Comparison of ENCODE assay signal across 8 cellular contexts in the genomic region with DNA sequence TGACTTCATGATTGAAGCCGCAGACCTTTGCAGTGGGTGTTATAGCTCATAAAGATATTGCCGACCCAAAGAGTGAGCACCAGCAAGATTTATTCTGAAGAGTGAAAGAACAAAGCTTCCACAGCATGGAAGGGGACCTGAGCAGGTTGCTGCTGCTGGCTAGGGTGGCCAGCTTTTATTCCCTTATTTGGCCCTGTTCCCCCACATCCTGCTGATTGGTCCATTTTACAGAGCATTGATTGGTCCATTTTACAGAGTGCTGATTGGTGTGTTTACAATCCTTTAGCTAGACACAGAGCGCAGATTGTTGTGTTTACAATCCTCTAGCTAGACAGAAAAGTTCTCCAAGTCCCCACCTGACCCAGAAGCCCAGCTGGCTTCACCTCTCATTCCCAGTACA. TPM values are rescaled to one million over a fixed set of nuclear protein-coding genes. Genes with fewer than 3 reads are reported as not detected.
DNase-seq lines count a peak whose midpoint lies in the region; ATAC-seq, FAIRE-seq and TF ChIP-seq lines count a peak whose summit lies in the region.
"Not testable (repeated sequence)": the region's sequence is repeated elsewhere in the genome, so short reads cannot be mapped to it uniquely, and the experiment has no call there.

No MANE protein-coding gene starts in this region.

- not testable (repeated sequence) for FAIRE-seq in astrocyte (lab: Jason Lieb, UNC); K562 (lab: Jason Lieb, UNC); H1 (lab: Jason Lieb, UNC); HepG2 (lab: Jason Lieb, UNC)

- H3K36me3 ChIP-seq in GM23338 (ENCODE audit: insufficient read depth); astrocyte (ENCODE audit: insufficient read depth, low read length); K562 (ENCODE audit: control insufficient read depth, insufficient read depth, low read length); H1 (ENCODE audit: control insufficient read depth in 2 of 4, insufficient read depth in 4 of 4, low read length in 3 of 4); HepG2 (replicated peaks in 1 of 2; ENCODE audit: control insufficient read depth in 1 of 2, insufficient read depth in 2 of 2, low read length in 2 of 2): not testable (repeated sequence)

- TF ChIP-seq RAD21 in K562 (CRISPR knock-in tag; conservative IDR thresholded peaks at IDR 0.05 in 1 of 2, IDR thresholded peaks at IDR 0.05 in 1 of 2); H1 (IDR thresholded peaks at IDR 0.05 in 1 of 2, conservative IDR thresholded peaks at IDR 0.05 in 1 of 2; ENCODE audit: low read depth in 2 of 2, low read length in 2 of 2); HepG2 (CRISPR knock-in tag; IDR thresholded peaks at IDR 0.05): not testable (repeated sequence)

- H2AK5ac ChIP-seq in H1 (ENCODE audit: low read depth, low read length): not testable (repeated sequence)

- not testable (repeated sequence) for H3K27ac Mint-ChIP-seq in GM23338, WTC11, nephron
- peak overlapping the region; percentile 8 for H3K27ac Mint-ChIP-seq in astrocyte (ENCODE audit: unreplicated experiment)

- CTCF ChIA-PET in WTC11 (lab: Charles Lee); K562 (lab: Yijun Ruan, JAX; ENCODE audit: low intra/inter-chr PET ratio); H1 (lab: Charles Lee; ENCODE audit: partially characterized antibody); HepG2 (lab: Yijun Ruan, JAX; ENCODE audit: low intra/inter-chr PET ratio, low total read pairs): not testable (repeated sequence)

- not testable (repeated sequence) for H2BK12ac ChIP-seq in H1 (ENCODE audit: low read depth, low read length)

- not testable (repeated sequence) for H2BK120ac ChIP-seq in H1 (replicated peaks; ENCODE audit: low read depth, low read length)

- TF ChIP-seq CTCF in GM23338 (conservative IDR thresholded peaks at IDR 0.05; ENCODE audit: low read depth in 2 of 2); WTC11 (IDR thresholded peaks at IDR 0.05); astrocyte (IDR thresholded peaks at IDR 0.05; ENCODE audit: insufficient read depth, low read depth, low read length); K562 (IDR thresholded peaks at IDR 0.05 in 2 of 3, conservative IDR thresholded peaks at IDR 0.05 in 1 of 3; ENCODE audit: insufficient read depth in 2 of 3, low read depth in 1 of 3, low read length in 3 of 3); H1 (IDR thresholded peaks at IDR 0.05; ENCODE audit: control extremely low read depth in 1 of 3, insufficient read depth in 1 of 3, low read depth in 1 of 3, low read length in 3 of 3); HepG2 (CRISPR knock-in tag; IDR thresholded peaks at IDR 0.05); nephron (IDR thresholded peaks at IDR 0.05; ENCODE audit: unreplicated experiment in 3 of 3): not testable (repeated sequence)

- H3K9ac ChIP-seq in astrocyte (ENCODE audit: low read length); K562 (ENCODE audit: insufficient read depth in 1 of 2, low read depth in 2 of 2, low read length in 2 of 2); H1 (replicated peaks in 1 of 4; ENCODE audit: extremely low read depth in 1 of 4, low read depth in 3 of 4, low read length in 3 of 4); HepG2 (ENCODE audit: insufficient read depth, low read depth, low read length): not testable (repeated sequence)

- in situ Hi-C loops in K562 (cut with MboI): not testable (repeated sequence)
- in situ Hi-C loops in HepG2 (cut with HindIII; ENCODE audit: extremely low pct_ligation_motif_present, low pct_unique_long_range_greater_than_20kb): loop anchor here (10.0 kb wide), 2 partner anchors 50 to 90 kb away; no protein-coding TSS in a partner anchor

- H3K14ac ChIP-seq in H1 (ENCODE audit: insufficient read length): not testable (repeated sequence)

- H3K9me1 ChIP-seq in K562 (ENCODE audit: control insufficient read depth, insufficient read depth, low read length): not testable (repeated sequence)

- 0% methylated on average over 1 of the region's 3 CpGs for WGBS in K562 (ENCODE audit: insufficient coverage, low coverage, missing lambda C conversion rate)
- WGBS in H1 (ENCODE audit: extremely low coverage in 1 of 2, insufficient coverage in 1 of 2, insufficient read length in 1 of 2, insufficient replicate concordance in 2 of 2, low coverage in 1 of 2, low lambda C conversion rate in 2 of 2, missing lambda C conversion rate in 1 of 2), 2 experiments: 33% methylated on average over 2 of the region's 3 CpGs; no CpG with 5 or more reads in 1 of the 2 experiments
- 64% methylated on average over 3 of the region's 3 CpGs for WGBS in HepG2 (ENCODE audit: low lambda C conversion rate)

- H3K36me3 Mint-ChIP-seq in GM23338 (ENCODE audit: low read depth); WTC11; astrocyte (ENCODE audit: low read depth, unreplicated experiment); nephron (ENCODE audit: low read depth): not testable (repeated sequence)

- H3K27me3 Mint-ChIP-seq in GM23338 (ENCODE audit: insufficient read depth, low read depth, poor library complexity); WTC11 (ENCODE audit: low read depth); astrocyte (ENCODE audit: low read depth, unreplicated experiment); nephron (ENCODE audit: low read depth): not testable (repeated sequence)

- not testable (repeated sequence) for H3F3A ChIP-seq in GM23338 (replicated peaks; ENCODE audit: low read depth)

- TF ChIP-seq POLR2A in K562 (conservative IDR thresholded peaks at IDR 0.05); H1 (IDR thresholded peaks at IDR 0.05; ENCODE audit: control extremely low read depth in 1 of 2, low read depth in 2 of 2, low read length in 2 of 2); HepG2 (IDR thresholded peaks at IDR 0.05; ENCODE audit: insufficient read depth in 1 of 2, low read depth in 2 of 2, low read length in 2 of 2): not testable (repeated sequence)

- H3K9me2 ChIP-seq in GM23338 (ENCODE audit: insufficient read depth): not testable (repeated sequence)

- POLR2A ChIA-PET in WTC11 (lab: Charles Lee) (interaction anchor here (0.6 kb wide), 1 partner anchor 109 kb away, joined by 5 read pairs; no protein-coding TSS in a partner anchor), HepG2 (lab: Yijun Ruan, JAX) (interaction anchor here (1.1 kb wide), 1 partner anchor 107 kb away, joined by 4 read pairs; the partner anchor contains the start of genes COX15 and CUTC)
- POLR2A ChIA-PET in K562 (lab: Yijun Ruan, JAX); H1 (lab: Charles Lee; ENCODE audit: partially characterized antibody): not testable (repeated sequence)

- H3K4me3 ChIP-seq in GM23338; astrocyte (ENCODE audit: insufficient read depth, low read depth, low read length); K562; H1 (ENCODE audit: extremely low read depth in 1 of 4, insufficient read depth in 2 of 4, low read depth in 3 of 4, low read length in 4 of 4); HepG2 (replicated peaks in 1 of 3; ENCODE audit: insufficient read depth in 1 of 3, low read depth in 2 of 3, low read length in 3 of 3): not testable (repeated sequence)

- H4K8ac ChIP-seq in H1 (ENCODE audit: extremely low read depth, insufficient read depth, low read length): not testable (repeated sequence)

- not testable (repeated sequence) for H3K18ac ChIP-seq in H1 (ENCODE audit: extremely low read depth, low read length)

- H2AFZ ChIP-seq in GM23338: peak overlapping the region; percentile 43; the same call in 1 of the 2 replicates
- H2AFZ ChIP-seq in astrocyte (ENCODE audit: low read depth, low read length); K562 (ENCODE audit: low read depth, low read length); H1 (ENCODE audit: low read length); HepG2 (ENCODE audit: low read length): not testable (repeated sequence)

- H4K20me1 ChIP-seq in GM23338 (replicated peaks; ENCODE audit: insufficient read depth); astrocyte (ENCODE audit: insufficient read depth, low read length); K562 (replicated peaks; ENCODE audit: control insufficient read depth, insufficient read depth, low read length); H1 (replicated peaks in 1 of 2; ENCODE audit: control insufficient read depth in 1 of 2, insufficient read depth in 2 of 2, low read length in 2 of 2); HepG2 (ENCODE audit: insufficient read depth, low read length): not testable (repeated sequence)

- H3K4me1 ChIP-seq in GM23338 (ENCODE audit: insufficient read depth); astrocyte (ENCODE audit: insufficient read depth, low read length); H1 (replicated peaks in 1 of 4; ENCODE audit: control insufficient read depth in 3 of 4, insufficient read depth in 4 of 4, low read length in 3 of 4): not testable (repeated sequence)
- H3K4me1 ChIP-seq in K562 (replicated peaks in 1 of 2; ENCODE audit: control insufficient read depth in 2 of 2, insufficient read depth in 2 of 2, low read length in 2 of 2): peaks cover 9 to 13% of the 10 kb centered on the region in 2 experiments; a peak in 4 of 5 replicates
- peaks cover 14% of the 10 kb centered on the region for H3K4me1 ChIP-seq in HepG2 (ENCODE audit: insufficient read depth, low read length)

- H4K5ac ChIP-seq in H1 (ENCODE audit: insufficient read length, low read depth, low read length): not testable (repeated sequence)

- not testable (repeated sequence) for H3K27me3 ChIP-seq in GM23338 (ENCODE audit: insufficient read depth); astrocyte (ENCODE audit: insufficient read depth, low read length); K562 (ENCODE audit: control insufficient read depth in 2 of 2, insufficient read depth in 2 of 2, low read length in 2 of 2); H1 (replicated peaks in 1 of 4; ENCODE audit: control insufficient read depth in 3 of 4, extremely low read depth in 1 of 4, insufficient read depth in 3 of 4, low read length in 3 of 4); HepG2 (ENCODE audit: control insufficient read depth in 1 of 2, insufficient read depth in 2 of 2, low read length in 2 of 2)

- H3K9me3 Mint-ChIP-seq in GM23338; WTC11; astrocyte (ENCODE audit: unreplicated experiment); nephron: not testable (repeated sequence)

- not testable (repeated sequence) for H2BK20ac ChIP-seq in H1 (ENCODE audit: low read length)

- H3K23ac ChIP-seq in H1 (ENCODE audit: insufficient read length): not testable (repeated sequence)

- BruUV-seq in K562 (replicated peaks; lab: Mats Ljungman, UMichigan); HepG2 (replicated peaks; lab: Mats Ljungman, UMichigan): not testable (repeated sequence)

- intact Hi-C loops in K562 (cut with micrococcal nuclease); HepG2 (cut with micrococcal nuclease; ENCODE audit: unreplicated experiment): not testable (repeated sequence)

- not testable (repeated sequence) for H3K9me3 ChIP-seq in astrocyte (ENCODE audit: insufficient read depth, low read depth, low read length); K562 (replicated peaks; ENCODE audit: control insufficient read depth, insufficient read depth, low read depth, low read length); H1 (ENCODE audit: insufficient read depth in 2 of 2, low read depth in 1 of 2, low read length in 1 of 2); HepG2 (ENCODE audit: low read length)

- H2BK5ac ChIP-seq in H1 (ENCODE audit: low read depth, low read length): not testable (repeated sequence)

- H3K4me1 Mint-ChIP-seq in GM23338 (peaks cover 15% of the 10 kb centered on the region), WTC11 (peaks cover 16% of the 10 kb centered on the region)
- H3K4me1 Mint-ChIP-seq in astrocyte (ENCODE audit: low read depth, unreplicated experiment); nephron: not testable (repeated sequence)

- not testable (repeated sequence) for H3K79me1 ChIP-seq in H1 (ENCODE audit: low read depth, low read length)

- not testable (repeated sequence) for H3K4me2 ChIP-seq in GM23338; astrocyte (ENCODE audit: low read length); K562 (ENCODE audit: insufficient read depth, low read length); H1 (ENCODE audit: insufficient read depth in 1 of 2, low read depth in 2 of 2, low read length in 2 of 2); HepG2 (ENCODE audit: low read depth, low read length)

- H2BK15ac ChIP-seq in H1 (ENCODE audit: low read length): not testable (repeated sequence)

- H4K91ac ChIP-seq in H1 (replicated peaks; ENCODE audit: insufficient read length, low read length): not testable (repeated sequence)

- H3K27ac ChIP-seq in GM23338 (ENCODE audit: low read depth); astrocyte (ENCODE audit: low read depth, low read length); K562 (ENCODE audit: extremely low read depth, low read depth, low read length); H1 (ENCODE audit: low read depth, low read length); HepG2 (ENCODE audit: extremely low read length, insufficient read depth, low read length): not testable (repeated sequence)

- H3K4me3 Mint-ChIP-seq in GM23338; WTC11; astrocyte (ENCODE audit: unreplicated experiment): not testable (repeated sequence)
- H3K4me3 Mint-ChIP-seq in nephron: peak overlapping the region in 2 of 3 experiments; percentile 27 to 33

- not testable (repeated sequence) for H3K79me2 ChIP-seq in GM23338 (replicated peaks; ENCODE audit: insufficient read depth); astrocyte (ENCODE audit: insufficient read depth, low read length); K562 (ENCODE audit: control insufficient read depth, insufficient read depth, low read length); H1 (ENCODE audit: control insufficient read depth in 1 of 2, insufficient read depth in 2 of 2, low read length in 2 of 2); HepG2 (ENCODE audit: insufficient read depth, low read length)

- not testable (repeated sequence) for DNase-seq in GM23338 (ENCODE audit: low spot score); WTC11 (ENCODE audit: low spot score); astrocyte (ENCODE audit: low read depth); K562 (ENCODE audit: extremely low read depth in 1 of 4, low spot score in 3 of 4); H1 (ENCODE audit: low read depth in 1 of 2, low spot score in 2 of 2); HepG2 (ENCODE audit: low spot score)
- peak; percentile 22 for DNase-seq in NCI-H2171 treated with DMSO at 0.1 percent for 48 hours (lab: John Stamatoyannopoulos, UW)

- not testable (repeated sequence) for H3K4ac ChIP-seq in H1 (replicated peaks; ENCODE audit: insufficient read length, low read depth, low read length)

- not testable (repeated sequence) for ATAC-seq in GM23338, WTC11, K562, HepG2

- TF ChIP-seq EP300 in K562 (IDR thresholded peaks at IDR 0.05; ENCODE audit: low read length); H1 (IDR thresholded peaks at IDR 0.05; ENCODE audit: borderline replicate concordance in 1 of 2, low read depth in 2 of 2, low read length in 2 of 2); HepG2 (IDR thresholded peaks at IDR 0.05; ENCODE audit: low read depth in 2 of 2, low read length in 2 of 2); HepG2 (CRISPR knock-in tag; IDR thresholded peaks at IDR 0.05; ENCODE audit: borderline replicate concordance): not testable (repeated sequence)

- H3K56ac ChIP-seq in H1 (replicated peaks; ENCODE audit: insufficient read length, low read depth, low read length): not testable (repeated sequence)

- not testable (repeated sequence) for H3K23me2 ChIP-seq in H1 (ENCODE audit: low read depth, low read length)

RNA-seq across cellular contexts. Expression of gene SLC25A28, which starts 4.9 kb away (rescaled TPM):
- 10.1 and 12.4 TPM in 2 replicates for total RNA-seq in GM23338 (2014; rRNA removed; shearing (Covaris generic))
- 15.5 and 16.4 TPM in 2 replicates for polyA plus RNA-seq in GM23338 (2016; fragmentation: Nextera tagmentation; extraction: Ambion mirVana)
- 17.3 to 18.3 TPM (median 18.2 TPM) in 3 replicates for total RNA-seq in WTC11 (2021)
- 38.0 and 40.7 TPM in 2 replicates for total RNA-seq in astrocyte
- 53.7 and 100 TPM in 2 replicates for total RNA-seq in K562 (2011; cell fraction: chromatin; rRNA removed; ENCODE audit: low replicate concordance)
- 70.0 and 70.9 TPM in 2 replicates for total RNA-seq in K562 (2011; cell fraction: nucleolus; rRNA removed)
- total RNA-seq in K562 (2011; cell fraction: nucleoplasm; rRNA removed): 66.4 and 69.9 TPM in 2 replicates
- total RNA-seq in K562 (2014; rRNA removed): 6.2 and 12.7 TPM in 2 replicates
- total RNA-seq in K562 (2014; rRNA removed; fragmentation: Illumina TruSeq; extraction: Trizol): 13.6 and 15.1 TPM in 2 replicates
- 15.3 and 18.8 TPM in 2 replicates for total RNA-seq in K562 (2015; rRNA removed; fragmentation: Illumina TruSeq; extraction: Trizol)
- 18.5 and 20.3 TPM in 2 replicates for total RNA-seq in K562 (2021)
- polyA plus RNA-seq in K562 (2011; rRNA removed): 31.5 and 41.3 TPM in 2 replicates
- 18.9 and 28.8 TPM in 2 replicates for polyA plus RNA-seq in K562 (2011; cell fraction: cytosol; rRNA removed)
- 190 and 236 TPM in 2 replicates for polyA plus RNA-seq in K562 (2011; cell fraction: nucleus; rRNA removed)
- 14.8 and 18.0 TPM in 2 replicates for polyA plus RNA-seq in K562 (2012)
- polyA plus RNA-seq in K562 (2014; fragmentation: Illumina TruSeq; extraction: Trizol): 25.9 and 32.3 TPM in 2 replicates
- polyA plus RNA-seq in K562 (2014; fragmentation: Nextera tagmentation; extraction: Ambion mirVana): 10 to 100 TPM in 1 of 2 experiments, 1 to 10 TPM in 1; 8.7 to 10.3 TPM
- 24.4 and 24.7 TPM in 2 replicates for polyA plus RNA-seq in K562 (2014; rRNA removed)
- 13.0 and 14.4 TPM in 2 replicates for polyA minus RNA-seq in K562 (2011; rRNA and poly(A)+ RNA removed)
- polyA minus RNA-seq in K562 (2011; cell fraction: cytosol; rRNA and poly(A)+ RNA removed): 6.4 and 7.4 TPM in 2 replicates
- 20.7 and 27.9 TPM in 2 replicates for polyA minus RNA-seq in K562 (2011; cell fraction: nucleus; rRNA and poly(A)+ RNA removed)
- 17.2 and 20.6 TPM in 2 replicates for total RNA-seq in H1 (2021; fragmentation: NEBNext Ultra II Directional; extraction: Animal tissue kit (Norgen Biotek cat#: 25700))
- 16.3 and 18.5 TPM in 2 replicates for polyA plus RNA-seq in H1 (2011; rRNA removed)
- polyA plus RNA-seq in H1 (2011; cell fraction: cytosol; rRNA removed): 23.0 TPM
- 58.1 TPM for polyA plus RNA-seq in H1 (2011; cell fraction: nucleus; rRNA removed)
- polyA plus RNA-seq in H1 (2012, experiment 1 of 2): 16.1 to 20.2 TPM (median 19.5 TPM) in 4 replicates
- 14.8 TPM for polyA plus RNA-seq in H1 (2012, experiment 2 of 2)
- 24.6 TPM for polyA plus RNA-seq in H1 (2013, experiment 1 of 2)
- 20.8 TPM for polyA plus RNA-seq in H1 (2013, experiment 2 of 2)
- 18.4 and 19.7 TPM in 2 replicates for polyA minus RNA-seq in H1 (2011; rRNA and poly(A)+ RNA removed)
- 13.3 TPM for polyA minus RNA-seq in H1 (2011; cell fraction: cytosol; rRNA and poly(A)+ RNA removed)
- 17.9 TPM for polyA minus RNA-seq in H1 (2011; cell fraction: nucleus; rRNA and poly(A)+ RNA removed)
- 7.5 and 15.2 TPM in 2 replicates for total RNA-seq in HepG2 (2016; rRNA removed; fragmentation: Illumina TruSeq; extraction: Trizol)
- total RNA-seq in HepG2 (2016; cell fraction: cytosol; rRNA removed; fragmentation: Illumina TruSeq; extraction: Trizol; ENCODE audit: low read depth): 5.1 and 6.8 TPM in 2 replicates
- total RNA-seq in HepG2 (2016; cell fraction: insoluble cytoplasmic fraction; rRNA removed; fragmentation: Illumina TruSeq; extraction: Trizol): 9.3 and 17.7 TPM in 2 replicates
- 10.0 and 10.5 TPM in 2 replicates for total RNA-seq in HepG2 (2016; cell fraction: membrane; rRNA removed; fragmentation: Illumina TruSeq; extraction: Trizol)
- 21.1 and 22.5 TPM in 2 replicates for total RNA-seq in HepG2 (2016; cell fraction: nucleus; rRNA removed; fragmentation: Illumina TruSeq; extraction: Trizol)
- polyA plus RNA-seq in HepG2 (2011; rRNA removed): 41.0 and 48.5 TPM in 2 replicates
- 15.0 and 16.1 TPM in 2 replicates for polyA plus RNA-seq in HepG2 (2011; cell fraction: cytosol; rRNA removed)
- 109 and 122 TPM in 2 replicates for polyA plus RNA-seq in HepG2 (2011; cell fraction: nucleus; rRNA removed)
- polyA plus RNA-seq in HepG2 (2012): 17.1 and 20.2 TPM in 2 replicates
- polyA plus RNA-seq in HepG2 (2016; cell fraction: cytosol; fragmentation: Illumina TruSeq; extraction: Trizol; ENCODE audit: low read depth): 7.0 and 7.2 TPM in 2 replicates
- 13.2 and 14.7 TPM in 2 replicates for polyA plus RNA-seq in HepG2 (2016; cell fraction: insoluble cytoplasmic fraction; fragmentation: Illumina TruSeq; extraction: Trizol; ENCODE audit: low read depth)
- 10.4 and 11.7 TPM in 2 replicates for polyA plus RNA-seq in HepG2 (2016; cell fraction: membrane; fragmentation: Illumina TruSeq; extraction: Trizol; ENCODE audit: low read depth)
- 79.4 and 79.5 TPM in 2 replicates for polyA plus RNA-seq in HepG2 (2016; cell fraction: nucleus; fragmentation: Illumina TruSeq; extraction: Trizol; ENCODE audit: insufficient read depth, low read depth)
- polyA minus RNA-seq in HepG2 (2011; rRNA and poly(A)+ RNA removed; ENCODE audit: low replicate concordance): 22.7 and 72.0 TPM in 2 replicates
- 6.4 and 7.2 TPM in 2 replicates for polyA minus RNA-seq in HepG2 (2011; cell fraction: cytosol; rRNA and poly(A)+ RNA removed)
- 23.7 and 24.9 TPM in 2 replicates for polyA minus RNA-seq in HepG2 (2011; cell fraction: nucleus; rRNA and poly(A)+ RNA removed)

RNA-seq across cellular contexts. Expression of gene ENTPD7, which starts 34.2 kb away (rescaled TPM):
- 11.8 and 12.6 TPM in 2 replicates for total RNA-seq in GM23338 (2014; rRNA removed; shearing (Covaris generic))
- 1.0 and 1.7 TPM in 2 replicates for polyA plus RNA-seq in GM23338 (2016; fragmentation: Nextera tagmentation; extraction: Ambion mirVana)
- 10.2 to 11.4 TPM (median 11.2 TPM) in 3 replicates for total RNA-seq in WTC11 (2021)
- 21.6 and 22.8 TPM in 2 replicates for total RNA-seq in astrocyte
- total RNA-seq in K562 (2011; cell fraction: chromatin; rRNA removed; ENCODE audit: low replicate concordance): 20.4 and 21.9 TPM in 2 replicates
- total RNA-seq in K562 (2011; cell fraction: nucleolus; rRNA removed): 17.8 and 19.3 TPM in 2 replicates
- total RNA-seq in K562 (2011; cell fraction: nucleoplasm; rRNA removed): 27.2 and 30.6 TPM in 2 replicates
- 8.5 TPM in 2 replicates for total RNA-seq in K562 (2014; rRNA removed)
- total RNA-seq in K562 (2014; rRNA removed; fragmentation: Illumina TruSeq; extraction: Trizol): 10.2 and 11.9 TPM in 2 replicates
- total RNA-seq in K562 (2015; rRNA removed; fragmentation: Illumina TruSeq; extraction: Trizol): 13.1 and 13.9 TPM in 2 replicates
- total RNA-seq in K562 (2021): 10.6 TPM in 2 replicates
- polyA plus RNA-seq in K562 (2011; rRNA removed): 12.4 and 13.2 TPM in 2 replicates
- polyA plus RNA-seq in K562 (2011; cell fraction: cytosol; rRNA removed): 7.9 and 12.6 TPM in 2 replicates
- 3.6 and 6.2 TPM in 2 replicates for polyA plus RNA-seq in K562 (2011; cell fraction: nucleus; rRNA removed)
- 5.2 and 5.4 TPM in 2 replicates for polyA plus RNA-seq in K562 (2012)
- polyA plus RNA-seq in K562 (2014; fragmentation: Illumina TruSeq; extraction: Trizol): 7.7 and 7.9 TPM in 2 replicates
- polyA plus RNA-seq in K562 (2014; fragmentation: Nextera tagmentation; extraction: Ambion mirVana): 1 to 10 TPM; 1.4 to 2.0 TPM
- polyA plus RNA-seq in K562 (2014; rRNA removed): 4.5 TPM in 2 replicates
- polyA minus RNA-seq in K562 (2011; rRNA and poly(A)+ RNA removed): 30.8 and 32.3 TPM in 2 replicates
- polyA minus RNA-seq in K562 (2011; cell fraction: cytosol; rRNA and poly(A)+ RNA removed): 13.0 TPM in 2 replicates
- polyA minus RNA-seq in K562 (2011; cell fraction: nucleus; rRNA and poly(A)+ RNA removed): 5.8 and 11.1 TPM in 2 replicates
- 14.3 and 15.6 TPM in 2 replicates for total RNA-seq in H1 (2021; fragmentation: NEBNext Ultra II Directional; extraction: Animal tissue kit (Norgen Biotek cat#: 25700))
- polyA plus RNA-seq in H1 (2011; rRNA removed): 3.9 and 5.0 TPM in 2 replicates
- polyA plus RNA-seq in H1 (2011; cell fraction: cytosol; rRNA removed): 3.8 TPM
- 4.9 TPM for polyA plus RNA-seq in H1 (2011; cell fraction: nucleus; rRNA removed)
- polyA plus RNA-seq in H1 (2012, experiment 1 of 2): 4.3 to 6.0 TPM (median 5.4 TPM) in 4 replicates
- 1.4 TPM for polyA plus RNA-seq in H1 (2012, experiment 2 of 2)
- polyA plus RNA-seq in H1 (2013, experiment 1 of 2): 8.6 TPM
- 10.5 TPM for polyA plus RNA-seq in H1 (2013, experiment 2 of 2)
- polyA minus RNA-seq in H1 (2011; rRNA and poly(A)+ RNA removed): 21.0 and 26.2 TPM in 2 replicates
- polyA minus RNA-seq in H1 (2011; cell fraction: cytosol; rRNA and poly(A)+ RNA removed): 8.7 TPM
- polyA minus RNA-seq in H1 (2011; cell fraction: nucleus; rRNA and poly(A)+ RNA removed): 17.0 TPM
- 35.5 and 36.5 TPM in 2 replicates for total RNA-seq in HepG2 (2016; rRNA removed; fragmentation: Illumina TruSeq; extraction: Trizol)
- total RNA-seq in HepG2 (2016; cell fraction: cytosol; rRNA removed; fragmentation: Illumina TruSeq; extraction: Trizol; ENCODE audit: low read depth): 4.5 and 4.7 TPM in 2 replicates
- 34.0 and 36.0 TPM in 2 replicates for total RNA-seq in HepG2 (2016; cell fraction: insoluble cytoplasmic fraction; rRNA removed; fragmentation: Illumina TruSeq; extraction: Trizol)
- 18.8 and 20.3 TPM in 2 replicates for total RNA-seq in HepG2 (2016; cell fraction: membrane; rRNA removed; fragmentation: Illumina TruSeq; extraction: Trizol)
- total RNA-seq in HepG2 (2016; cell fraction: nucleus; rRNA removed; fragmentation: Illumina TruSeq; extraction: Trizol): 40.3 and 45.2 TPM in 2 replicates
- polyA plus RNA-seq in HepG2 (2011; rRNA removed): 6.6 and 7.6 TPM in 2 replicates
- polyA plus RNA-seq in HepG2 (2011; cell fraction: cytosol; rRNA removed): 5.6 and 6.1 TPM in 2 replicates
- 3.0 and 3.3 TPM in 2 replicates for polyA plus RNA-seq in HepG2 (2011; cell fraction: nucleus; rRNA removed)
- polyA plus RNA-seq in HepG2 (2012): 2.3 and 3.9 TPM in 2 replicates
- polyA plus RNA-seq in HepG2 (2016; cell fraction: cytosol; fragmentation: Illumina TruSeq; extraction: Trizol; ENCODE audit: low read depth): 1.8 and 2.5 TPM in 2 replicates
- polyA plus RNA-seq in HepG2 (2016; cell fraction: insoluble cytoplasmic fraction; fragmentation: Illumina TruSeq; extraction: Trizol; ENCODE audit: low read depth): 14.9 TPM in 2 replicates
- polyA plus RNA-seq in HepG2 (2016; cell fraction: membrane; fragmentation: Illumina TruSeq; extraction: Trizol; ENCODE audit: low read depth): 5.6 and 6.8 TPM in 2 replicates
- polyA plus RNA-seq in HepG2 (2016; cell fraction: nucleus; fragmentation: Illumina TruSeq; extraction: Trizol; ENCODE audit: insufficient read depth, low read depth): 18.8 and 19.6 TPM in 2 replicates
- 22.7 and 32.8 TPM in 2 replicates for polyA minus RNA-seq in HepG2 (2011; rRNA and poly(A)+ RNA removed; ENCODE audit: low replicate concordance)
- polyA minus RNA-seq in HepG2 (2011; cell fraction: cytosol; rRNA and poly(A)+ RNA removed): 12.3 and 14.5 TPM in 2 replicates
- polyA minus RNA-seq in HepG2 (2011; cell fraction: nucleus; rRNA and poly(A)+ RNA removed): 17.8 and 18.8 TPM in 2 replicates
